In the genomic region with DNA sequence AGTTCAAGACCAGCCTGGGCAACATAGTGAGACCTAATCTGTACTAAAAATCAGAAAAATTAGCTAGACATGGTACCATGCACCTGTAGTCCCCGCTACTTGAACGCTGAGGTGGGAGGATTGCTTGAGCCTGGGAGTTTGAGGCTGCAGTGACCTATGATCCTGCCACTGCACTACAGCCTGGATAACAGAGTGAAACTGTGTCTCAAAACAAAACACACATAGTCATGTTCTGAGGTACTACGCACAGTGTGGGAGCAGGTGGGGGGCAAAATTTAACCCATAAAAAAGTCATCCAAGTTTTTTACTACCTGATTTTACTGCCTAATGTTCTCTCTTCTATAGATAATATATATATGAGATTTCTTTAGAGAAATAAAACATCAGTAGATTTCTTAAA, we compare ENCODE assay signal across 2 cellular contexts.
TF ChIP-seq lines count a peak whose summit lies in the region.

No MANE protein-coding gene starts in this region.

TF ChIP-seq in H1, 55 proteins besides CTCF, POLR2A, EP300 and RAD21:
- no peak for TF ChIP-seq SIRT6 (IDR thresholded peaks at IDR 0.05; ENCODE audit: low read length)

TF ChIP-seq in HepG2, 621 proteins besides CTCF, POLR2A, EP300 and RAD21:
- 0 out of 2 replicates have a peak, but pooled peaks have one; percentile 16 for TF ChIP-seq HNF4A (CRISPR knock-in tag; IDR thresholded peaks at IDR 0.05)
- TF ChIP-seq ZNF20 (CRISPR knock-in tag; IDR thresholded peaks at IDR 0.05) = 0 out of 2 replicates have a peak, but pooled peaks have one; percentile 70
- no peak for TF ChIP-seq ZKSCAN8 (CRISPR knock-in tag; IDR thresholded peaks at IDR 0.05; ENCODE audit: borderline replicate concordance)
